11 cellular contexts compared by ENCODE assay signal in genomic region chr2:26017464-26018183, GRCh38. TPM values are rescaled to one million over a fixed set of nuclear protein-coding genes. Genes with fewer than 3 reads are reported as not detected.
DNase-seq lines count a peak whose midpoint lies in the region; ATAC-seq and TF ChIP-seq lines count a peak whose summit lies in the region.
"Had no signal": no experiment of that assay in that cellular context is flagged by ENCODE, and none has a peak within 500 bp of the region (broad histone marks: within the 10 kb centered on the region; RNA-seq: fewer than 3 reads in every experiment).

No MANE protein-coding gene starts in this region.

- H3K27me3 ChIP-seq in MM.1S (replicated peaks; ENCODE audit: insufficient read depth, low read length) (no peaks in the 10 kb centered on the region), thyroid gland (no peaks in the 10 kb centered on the region), WERI-Rb-1 (ENCODE audit: insufficient read depth, low read depth, severe bottlenecking) (peaks cover 10% of the 10 kb centered on the region), aorta (ENCODE audit: control insufficient read depth in 1 of 2, insufficient read depth in 2 of 2, low read length in 1 of 2) (no peaks in the 10 kb centered on the region)

- H3K4me1 ChIP-seq in MM.1S (ENCODE audit: low read length), result peaks cover 23% of the 10 kb centered on the region
- peaks cover 45 to 51% of the 10 kb centered on the region in 2 donors for H3K4me1 ChIP-seq in thyroid gland
- H3K4me1 ChIP-seq in aorta (ENCODE audit: control insufficient read depth in 1 of 2, insufficient read depth in 2 of 2, low read length in 2 of 2), result no peaks in the 10 kb centered on the region

- TF ChIP-seq CTCF in MM.1S (IDR thresholded peaks at IDR 0.05; ENCODE audit: low read length) (no peak), MCF 10A (IDR thresholded peaks at IDR 0.05; ENCODE audit: unreplicated experiment) (no peak), thyroid gland (IDR thresholded peaks at IDR 0.05) (no peak), WERI-Rb-1 (IDR thresholded peaks at IDR 0.05; ENCODE audit: low read depth, low read length) (no peak)

- no peaks in the 10 kb centered on the region for H3K36me3 Mint-ChIP-seq in MCF 10A (ENCODE audit: insufficient read depth, unreplicated experiment)

- no peaks in the 10 kb centered on the region for H3K9me3 Mint-ChIP-seq in MCF 10A (ENCODE audit: unreplicated experiment)
- H3K9me3 Mint-ChIP-seq: T-helper 2 cell treated with Interferon-gamma antibody and Interleukin-4, amounts not matched to agents 5 μg/mL and 100 μg/mL, for 36 hours had no signal

- BruUV-seq in MCF 10A (replicated peaks; lab: Mats Ljungman, UMichigan), result no TSS peak

- H3F3A ChIP-seq in MM.1S (ENCODE audit: insufficient read depth, low read length), result peaks cover 11% of the 10 kb centered on the region; the same call in 1 of the 2 replicates

- no peaks in the 10 kb centered on the region for H3K9me3 ChIP-seq in MM.1S (replicated peaks; ENCODE audit: insufficient read depth, low read length)
- no peaks in the 10 kb centered on the region for H3K9me3 ChIP-seq in thyroid gland
- H3K9me3 ChIP-seq in WERI-Rb-1 (ENCODE audit: severe bottlenecking), result no peaks in the 10 kb centered on the region
- H3K9me3 ChIP-seq in aorta (ENCODE audit: control insufficient read depth, low read length), result no peaks in the 10 kb centered on the region
- H3K9me3 ChIP-seq: HAP-1 had no signal

- H3K79me2 ChIP-seq in MM.1S (ENCODE audit: low read length), result no peaks in the 10 kb centered on the region

- H3K4me1 Mint-ChIP-seq in MCF 10A (ENCODE audit: insufficient read depth, unreplicated experiment), result peaks cover 25% of the 10 kb centered on the region

- H3K27ac ChIP-seq in MM.1S (ENCODE audit: low read length), result peak overlapping the region; percentile 63; the same call in 1 of the 2 replicates
- H3K27ac ChIP-seq in thyroid gland, result peak overlapping the region; percentile 80 to 86 (median 86)
- no peak overlapping the region for H3K27ac ChIP-seq in WERI-Rb-1
- H3K27ac ChIP-seq in aorta (ENCODE audit: low read depth in 1 of 2, low read length in 2 of 2), result peak overlapping the region in 1 of 2 donors; percentile 2

- H3K36me3 ChIP-seq in MM.1S (replicated peaks; ENCODE audit: insufficient read depth, low read length) (no peaks in the 10 kb centered on the region), thyroid gland (no peaks in the 10 kb centered on the region), WERI-Rb-1 (no peaks in the 10 kb centered on the region), aorta (ENCODE audit: control insufficient read depth in 1 of 2, insufficient read depth in 2 of 2, low read length in 1 of 2) (no peaks in the 10 kb centered on the region)
- H3K36me3 ChIP-seq: HAP-1 had no signal

- no peak for ATAC-seq in GM18502 (IDR thresholded peaks at IDR 0.05; ENCODE audit: poor library complexity, unreplicated experiment)
- no peak for ATAC-seq in aorta (ENCODE audit: low FRiP score)

- H4K20me1 ChIP-seq in MM.1S (ENCODE audit: insufficient read depth, low read length), result no peaks in the 10 kb centered on the region

- 96 to 98% methylated on average over 5 of the region's 5 CpGs for WGBS in thyroid gland, 2 donors
- 81 to 85% methylated on average over 5 of the region's 5 CpGs for WGBS in aorta, 2 donors

- H3K4me3 ChIP-seq in MM.1S (ENCODE audit: low read length) (no peak overlapping the region), thyroid gland (replicated peaks in 1 of 3) (no peak overlapping the region), WERI-Rb-1 (ENCODE audit: low read depth, low read length) (no peak overlapping the region), aorta (ENCODE audit: low read length in 2 of 2) (no peak overlapping the region)
- H3K4me3 ChIP-seq: HAP-1 had no signal

- CTCF ChIA-PET in MCF 10A (lab: Yijun Ruan, JAX), result interaction anchor here (0.6 to 1.6 kb wide), 10 partner anchors 8 to 970 kb away, joined by 3 to 6 read pairs (median 4); partner anchors contain the start of gene RAB10

- DNase-seq in MM.1S, result no peak
- DNase-seq in MCF 10A (ENCODE audit: unreplicated experiment), result no peak
- peak; percentile 70 for DNase-seq in myocyte (ENCODE audit: low read depth)
- no peak for DNase-seq in thyroid gland
- no peak for DNase-seq in nucleus accumbens (lab: John Stamatoyannopoulos, UW)
- DNase-seq in WERI-Rb-1, result no peak
- DNase-seq in aorta, result no peak
- DNase-seq: retina had no signal

- no peak overlapping the region for H3K4me3 Mint-ChIP-seq in MCF 10A (ENCODE audit: unreplicated experiment)
- H3K4me3 Mint-ChIP-seq: T-helper 2 cell treated with Interferon-gamma antibody and Interleukin-4, amounts not matched to agents 5 μg/mL and 100 μg/mL, for 36 hours had no signal

- peak overlapping the region; percentile 58; the same call in 1 of the 2 replicates for H3K4me2 ChIP-seq in MM.1S (ENCODE audit: low read depth, low read length)

- no peaks in the 10 kb centered on the region for H3K27me3 Mint-ChIP-seq in MCF 10A (ENCODE audit: insufficient read depth, unreplicated experiment)

- H3K9me2 ChIP-seq in MM.1S (replicated peaks; ENCODE audit: insufficient read depth, low read length), result no peaks in the 10 kb centered on the region

- H3K27ac Mint-ChIP-seq in MCF 10A (ENCODE audit: low read depth, unreplicated experiment), result peak overlapping the region; percentile 56
- H3K27ac Mint-ChIP-seq: T-helper 2 cell treated with Interferon-gamma antibody and Interleukin-4, amounts not matched to agents 5 μg/mL and 100 μg/mL, for 36 hours had no signal

- intact Hi-C loops in MCF 10A (cut with micrococcal nuclease), result no loop called here
- intact Hi-C loops in thyroid gland (cut with DNase I), result no loop called here
- intact Hi-C loops in aorta (cut with DNase I), result loop anchor here in 1 of 2 donors (2.0 kb wide), 1 partner anchor 15 kb away; no protein-coding TSS in a partner anchor

- no peak for TF ChIP-seq POLR2A in thyroid gland (IDR thresholded peaks at IDR 0.05)

- POLR2A ChIA-PET in MCF 10A (lab: Yijun Ruan, JAX), result interaction anchor here (0.6 to 13.2 kb wide), 16 partner anchors 9 to 328 kb away, joined by 3 to 250 read pairs (median 6); partner anchors contain the start of genes ASXL2 and RAB10

- H3K9ac ChIP-seq in MM.1S (ENCODE audit: low read length), result no peak overlapping the region

- peak overlapping the region; percentile 52 for H2AFZ ChIP-seq in MM.1S (ENCODE audit: low read length)

RNA-seq across cellular contexts. Expression of gene RAB10, which starts 16.3 kb away (rescaled TPM):
- total RNA-seq in MCF 10A (2022), result 139 and 147 TPM in 2 replicates
- 139 and 157 TPM in 2 replicates for total RNA-seq in myocyte
- polyA plus RNA-seq in myocyte (2012), result 102 TPM
- 100 to 1,000 TPM in 3 of 4 donors, 10 to 100 TPM in 1; 89.5 to 140 (median 134) TPM for total RNA-seq in thyroid gland
- total RNA-seq in aorta, result 10 to 100 TPM; 90.5 to 92.4 TPM
- polyA plus RNA-seq in aorta, result 10 to 100 TPM; 45.8 to 47.6 TPM

RNA-seq across cellular contexts. Expression of gene KIF3C, which starts 35.3 kb away (rescaled TPM):
- total RNA-seq in MCF 10A (2022) (0.91 and 2.0 TPM in 2 replicates), myocyte (5.4 and 8.6 TPM in 2 replicates), thyroid gland (10 to 100 TPM in 3 of 4 donors, 1 to 10 TPM in 1; 9.9 to 13.8 (median 11.7) TPM), aorta (10 to 100 TPM; 13.5 to 20.7 TPM)
- 35.3 TPM for polyA plus RNA-seq in myocyte (2012)
- polyA plus RNA-seq in aorta, result 1 to 10 TPM; 5.5 to 6.4 TPM
